8 cellular contexts compared by ENCODE assay signal in the genomic region with DNA sequence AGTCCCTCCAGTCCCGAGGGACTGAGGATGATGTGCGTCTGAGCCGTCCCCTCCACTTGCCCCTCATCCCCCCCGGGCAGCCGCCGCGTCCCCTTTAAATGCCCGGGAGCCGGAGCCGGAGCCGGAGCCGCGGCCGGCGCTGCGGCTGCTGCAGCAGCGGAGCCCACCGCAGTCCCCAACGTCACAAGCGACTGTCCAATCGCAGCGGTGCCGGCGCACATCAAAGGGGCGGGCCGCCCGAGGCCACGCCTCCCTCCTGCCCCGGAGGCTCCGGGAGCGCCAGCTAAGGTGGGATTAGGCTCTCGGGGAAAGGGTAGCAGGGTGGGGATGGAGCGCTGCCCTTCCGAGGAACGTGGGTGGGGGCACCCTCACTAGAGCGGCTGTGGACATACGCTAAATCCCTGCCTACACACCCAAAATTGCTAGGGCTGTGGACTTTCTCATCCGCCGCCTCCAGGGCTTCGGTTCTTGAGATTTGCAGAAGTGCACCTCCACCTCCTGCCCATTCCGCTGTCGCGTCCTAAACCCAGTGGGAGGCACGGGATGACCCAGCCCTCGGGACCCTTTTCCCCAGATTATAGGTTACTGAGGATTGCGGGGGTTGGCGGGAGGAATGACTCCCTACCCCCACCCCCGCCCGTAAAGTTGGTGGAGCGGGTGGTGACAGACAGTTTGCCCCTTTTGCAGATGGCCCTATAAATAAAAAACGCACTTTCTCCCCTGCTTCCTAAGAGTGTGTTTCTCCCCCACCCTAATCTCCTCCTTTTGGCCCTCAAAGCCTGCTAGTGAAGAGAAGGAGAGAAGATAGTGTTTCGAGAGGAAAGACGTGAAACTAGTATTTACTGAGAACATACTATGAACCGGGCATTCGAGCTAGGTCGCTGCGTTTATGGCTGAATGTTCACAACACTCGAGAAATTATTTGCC. TPM values are rescaled to one million over a fixed set of nuclear protein-coding genes. Genes with fewer than 3 reads are reported as not detected.
DNase-seq lines count a peak whose midpoint lies in the region; ATAC-seq, FAIRE-seq and TF ChIP-seq lines count a peak whose summit lies in the region.

A gene with protein sequence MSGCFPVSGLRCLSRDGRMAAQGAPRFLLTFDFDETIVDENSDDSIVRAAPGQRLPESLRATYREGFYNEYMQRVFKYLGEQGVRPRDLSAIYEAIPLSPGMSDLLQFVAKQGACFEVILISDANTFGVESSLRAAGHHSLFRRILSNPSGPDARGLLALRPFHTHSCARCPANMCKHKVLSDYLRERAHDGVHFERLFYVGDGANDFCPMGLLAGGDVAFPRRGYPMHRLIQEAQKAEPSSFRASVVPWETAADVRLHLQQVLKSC (minus strand): TSS at position 152 of the 927 bp plus-strand sequence. CDS start 4,096 bp downstream, outside the sequence.

- H3K27ac Mint-ChIP-seq in CD8-positive, alpha-beta memory T cell = peak within 1 kb of the TSS in 7 of 8 donors; percentile 61 to 96 (median 78)
- H3K27ac Mint-ChIP-seq in naive thymus-derived CD4-positive, alpha-beta T cell = peak within 1 kb of the TSS in 7 of 9 donors; percentile 36 to 80 (median 52)
- peak within 1 kb of the TSS; percentile 8 for H3K27ac Mint-ChIP-seq in stimulated activated effector memory CD8-positive, alpha-beta T cell treated with anti-CD3 and anti-CD28 coated beads, Interleukin-12 subunit alpha, Interleukin-12 subunit beta, amount 100 ng/mL, for 72 hours

- CTCF ChIA-PET in CD8-positive, alpha-beta memory T cell (lab: Charles Lee) = interaction anchor here (1.0 to 8.3 kb wide), 5 partner anchors 13 to 195 kb away, joined by 3 to 173 read pairs (median 126); partner anchors contain the start of genes ABI3 and GNGT2
- CTCF ChIA-PET in PC-3 (lab: Charles Lee) = no interaction called here
- CTCF ChIA-PET in naive thymus-derived CD4-positive, alpha-beta T cell (lab: Charles Lee) = interaction anchor here (0.6 to 7.0 kb wide), 6 partner anchors 38 to 60 kb away, joined by 3 to 143 read pairs (median 5); no protein-coding TSS in a partner anchor

- no peaks in the 10 kb centered on the region for H3K9me3 Mint-ChIP-seq in CD8-positive, alpha-beta memory T cell
- peaks cover 0 to 3% (median 0%) of the 10 kb centered on the region in 11 donors for H3K9me3 Mint-ChIP-seq in naive thymus-derived CD4-positive, alpha-beta T cell
- no peaks in the 10 kb centered on the region for H3K9me3 Mint-ChIP-seq in stimulated activated effector memory CD8-positive, alpha-beta T cell treated with anti-CD3 and anti-CD28 coated beads, Interleukin-12 subunit alpha, Interleukin-12 subunit beta, amount 100 ng/mL, for 72 hours

- peak within 1 kb of the TSS; percentile 92 for H3K4me2 ChIP-seq in PC-3 (ENCODE audit: low read length)

- TF ChIP-seq CTCF in GM20000 (IDR thresholded peaks at IDR 0.05; ENCODE audit: extremely low read depth, missing control alignments) (no peak), PC-3 (conservative IDR thresholded peaks at IDR 0.05; ENCODE audit: low read depth, low read length) (no peak)

- peak; percentile 86 for FAIRE-seq in HTR-8/SVneo (lab: Jason Lieb, UNC)

- DNase-seq in CD8-positive, alpha-beta memory T cell = peak; percentile 85 to 93 (median 85)
- DNase-seq in GM20000 (ENCODE audit: low spot score) (peak; percentile 91), HTR-8/SVneo (ENCODE audit: insufficient read length, low spot score) (peak; percentile 99), PC-3 (peak; percentile 87), fibroblast of gingiva (ENCODE audit: low read depth) (peak; percentile 69)
- DNase-seq in activated T-cell treated with anti-CD3 and anti-CD28 coated beads, Interleukin-2, amount 50 U/mL, for 48 hours = peak; percentile 88 to 91
- peak; percentile 70 to 88 (median 83) for DNase-seq in naive thymus-derived CD4-positive, alpha-beta T cell
- DNase-seq in stimulated activated effector memory CD8-positive, alpha-beta T cell treated with anti-CD3 and anti-CD28 coated beads, Interleukin-12 subunit alpha, Interleukin-12 subunit beta, amount 100 ng/mL, for 72 hours (ENCODE audit: low spot score in 2 of 2) = peak; percentile 80 to 92

- no peaks in the 10 kb centered on the region for H3K79me2 ChIP-seq in PC-3 (ENCODE audit: low read length)

- H3K4me1 ChIP-seq in CD8-positive, alpha-beta memory T cell (ENCODE audit: insufficient read depth, low read length) = peaks cover 20% of the 10 kb centered on the region
- H3K4me1 ChIP-seq in PC-3 (ENCODE audit: insufficient read depth, low read length) = peaks cover 12% of the 10 kb centered on the region; the same call in 1 of the 2 replicates
- H3K4me1 ChIP-seq in naive thymus-derived CD4-positive, alpha-beta T cell (ENCODE audit: control insufficient read depth in 2 of 2, insufficient read depth in 2 of 2, low read length in 2 of 2) = peaks cover 11 to 12% of the 10 kb centered on the region in 2 donors

- POLR2A ChIA-PET in CD8-positive, alpha-beta memory T cell (lab: Charles Lee) = interaction anchor here (1.3 to 1.7 kb wide), 3 partner anchors 13 to 39 kb away, joined by 4 to 7 read pairs (median 5); no protein-coding TSS in a partner anchor
- POLR2A ChIA-PET in PC-3 (lab: Charles Lee; ENCODE audit: unreplicated experiment) = no interaction called here
- POLR2A ChIA-PET in naive thymus-derived CD4-positive, alpha-beta T cell (lab: Charles Lee) = interaction anchor here (0.6 to 8.9 kb wide), 4 partner anchors 9 to 50 kb away, joined by 3 to 80 read pairs (median 10); no protein-coding TSS in a partner anchor

- H3K9me2 ChIP-seq in PC-3 (replicated peaks; ENCODE audit: low read length) = no peaks in the 10 kb centered on the region

- H2AFZ ChIP-seq in PC-3 (ENCODE audit: low read length) = peak within 1 kb of the TSS; percentile 92

- BruUV-seq in PC-3 (replicated peaks; lab: Mats Ljungman, UMichigan) = no TSS peak

- no peaks in the 10 kb centered on the region for H4K20me1 ChIP-seq in PC-3 (ENCODE audit: low read length)

- ATAC-seq in PC-3 = peak; percentile 93
- ATAC-seq in naive thymus-derived CD4-positive, alpha-beta T cell = peak; percentile 97
- peak; percentile 94 for ATAC-seq in stimulated activated effector memory CD8-positive, alpha-beta T cell treated with anti-CD3 and anti-CD28 coated beads, Interleukin-12 subunit alpha, Interleukin-12 subunit beta, amount 100 ng/mL, for 72 hours

- intact Hi-C loops in PC-3 (cut with micrococcal nuclease) = no loop called here
- intact Hi-C loops in naive thymus-derived CD4-positive, alpha-beta T cell (cut with micrococcal nuclease) = loop anchor here (1.0 to 2.0 kb wide), 4 partner anchors 13 to 132 kb away; partner anchors contain the start of genes ABI3 (in 1 of the 2), GNGT2 (in 1 of the 2) and ZNF652 (in 1 of the 2)

- H3K27me3 Mint-ChIP-seq in CD8-positive, alpha-beta memory T cell = peaks cover 6 to 9% of the 10 kb centered on the region in 2 donors
- peaks cover 0 to 43% (median 4%) of the 10 kb centered on the region in 5 donors for H3K27me3 Mint-ChIP-seq in naive thymus-derived CD4-positive, alpha-beta T cell

- H3K27me3 ChIP-seq in CD8-positive, alpha-beta memory T cell (ENCODE audit: insufficient read depth, low read length, poor library complexity, severe bottlenecking) = no peaks in the 10 kb centered on the region
- no peaks in the 10 kb centered on the region for H3K27me3 ChIP-seq in PC-3 (ENCODE audit: low read length)
- no peaks in the 10 kb centered on the region for H3K27me3 ChIP-seq in naive thymus-derived CD4-positive, alpha-beta T cell (ENCODE audit: control insufficient read depth in 2 of 2, insufficient read depth in 2 of 2, low read length in 2 of 2)

- H3K4me3 Mint-ChIP-seq in CD8-positive, alpha-beta memory T cell = peak within 1 kb of the TSS; percentile 72 to 95 (median 85)
- peak within 1 kb of the TSS; percentile 81 to 94 (median 86) for H3K4me3 Mint-ChIP-seq in naive thymus-derived CD4-positive, alpha-beta T cell
- peak within 1 kb of the TSS; percentile 73 for H3K4me3 Mint-ChIP-seq in stimulated activated effector memory CD8-positive, alpha-beta T cell treated with anti-CD3 and anti-CD28 coated beads, Interleukin-12 subunit alpha, Interleukin-12 subunit beta, amount 100 ng/mL, for 72 hours

- H3F3A ChIP-seq in PC-3 (ENCODE audit: low read length, unreplicated experiment) = no peaks in the 10 kb centered on the region

- no peaks in the 10 kb centered on the region for H3K36me3 ChIP-seq in CD8-positive, alpha-beta memory T cell (ENCODE audit: insufficient read depth, low read length)
- H3K36me3 ChIP-seq in PC-3 (ENCODE audit: low read depth, low read length) = no peaks in the 10 kb centered on the region
- H3K36me3 ChIP-seq in naive thymus-derived CD4-positive, alpha-beta T cell (ENCODE audit: control insufficient read depth in 2 of 3, insufficient read depth in 3 of 3, low read length in 3 of 3) = no peaks in the 10 kb centered on the region

- no peak within 1 kb of the TSS for H3K27ac ChIP-seq in CD8-positive, alpha-beta memory T cell (ENCODE audit: low read depth, low read length)
- no peak within 1 kb of the TSS for H3K27ac ChIP-seq in PC-3 (ENCODE audit: low read length)
- no peak within 1 kb of the TSS for H3K27ac ChIP-seq in naive thymus-derived CD4-positive, alpha-beta T cell (ENCODE audit: low read depth, low read length)

- H3K4me3 ChIP-seq in CD8-positive, alpha-beta memory T cell (ENCODE audit: low read length) = peak within 1 kb of the TSS; percentile 91
- peak within 1 kb of the TSS; percentile 72 for H3K4me3 ChIP-seq in PC-3 (ENCODE audit: low read length)
- peak within 1 kb of the TSS; percentile 62 for H3K4me3 ChIP-seq in naive thymus-derived CD4-positive, alpha-beta T cell (ENCODE audit: low read length)

- H3K9me3 ChIP-seq in CD8-positive, alpha-beta memory T cell (ENCODE audit: low read length) = no peaks in the 10 kb centered on the region
- no peaks in the 10 kb centered on the region for H3K9me3 ChIP-seq in PC-3 (ENCODE audit: low read length)
- H3K9me3 ChIP-seq in naive thymus-derived CD4-positive, alpha-beta T cell (ENCODE audit: control insufficient read depth in 2 of 3, low read length in 3 of 3) = no peaks in the 10 kb centered on the region

- H3K4me1 Mint-ChIP-seq in CD8-positive, alpha-beta memory T cell = peaks cover 12 to 41% (median 17%) of the 10 kb centered on the region in 3 donors
- peaks cover 0 to 26% (median 16%) of the 10 kb centered on the region in 7 donors for H3K4me1 Mint-ChIP-seq in naive thymus-derived CD4-positive, alpha-beta T cell
- H3K4me1 Mint-ChIP-seq in stimulated activated effector memory CD8-positive, alpha-beta T cell treated with anti-CD3 and anti-CD28 coated beads, Interleukin-12 subunit alpha, Interleukin-12 subunit beta, amount 100 ng/mL, for 72 hours = peaks cover 33% of the 10 kb centered on the region

- H3K36me3 Mint-ChIP-seq in CD8-positive, alpha-beta memory T cell = no peaks in the 10 kb centered on the region
- peaks cover 0 to under 1% (median 0%) of the 10 kb centered on the region in 5 donors for H3K36me3 Mint-ChIP-seq in naive thymus-derived CD4-positive, alpha-beta T cell
- H3K36me3 Mint-ChIP-seq in stimulated activated effector memory CD8-positive, alpha-beta T cell treated with anti-CD3 and anti-CD28 coated beads, Interleukin-12 subunit alpha, Interleukin-12 subunit beta, amount 100 ng/mL, for 72 hours = peaks cover 10% of the 10 kb centered on the region

- no peak within 1 kb of the TSS for H3K9ac ChIP-seq in PC-3 (ENCODE audit: low read length)

RNA-seq across cellular contexts. Expression of the gene that starts here (rescaled TPM):
- not detected for total RNA-seq in CD8-positive, alpha-beta memory T cell
- polyA plus RNA-seq in CD8-positive, alpha-beta memory T cell = 0.91 TPM
- total RNA-seq in PC-3 (2014; rRNA removed) = 1.1 and 1.7 TPM in 2 replicates
- under 1 TPM in 1 of 5 experiments, not detected in 4; 0.17 TPM for total RNA-seq in naive thymus-derived CD4-positive, alpha-beta T cell
- polyA plus RNA-seq in naive thymus-derived CD4-positive, alpha-beta T cell = under 1 TPM; 0.46 to 0.99 TPM

Comparison
In these comparisons a context has a peak if more than half of its experiments do, and no peak if none do; other contexts are left out.
1. Peak in DNase-seq and H3K4me3 ChIP-seq in CD8-positive, alpha-beta memory T cell; RNA of the gene not detected or under 1 TPM.
2. Peak in DNase-seq, ATAC-seq and H3K4me3 ChIP-seq in naive thymus-derived CD4-positive, alpha-beta T cell; RNA of the gene not detected or under 1 TPM.
3. H3K27ac Mint-ChIP-seq: peak in every context shown above with its lines; median percentile 78 in CD8-positive, alpha-beta memory T cell; 52 in naive thymus-derived CD4-positive, alpha-beta T cell; 8 in stimulated activated effector memory CD8-positive, alpha-beta T cell treated with anti-CD3 and anti-CD28 coated beads, Interleukin-12 subunit alpha, Interleukin-12 subunit beta, amount 100 ng/mL, for 72 hours.